8 cellular contexts compared by ENCODE assay signal in genomic region chr1:53878492-53879105, GRCh38. TPM values are rescaled to one million over a fixed set of nuclear protein-coding genes. Genes with fewer than 3 reads are reported as not detected.
A peak's percentile ranks its signal among the peaks of the same experiment; 100 is the strongest.
DNase-seq lines count a peak whose midpoint lies in the region; ATAC-seq lines count a peak whose summit lies in the region.

No MANE protein-coding gene starts in this region.

- H3K27me3 ChIP-seq in adipocyte (replicated peaks; ENCODE audit: control insufficient read depth, insufficient read depth, low read length): no peaks in the 10 kb centered on the region

- intact Hi-C loops in left colon (cut with DNase I, micrococcal nuclease) (no loop called here), cardiac septum (cut with DNase I) (no loop called here)

- no peak overlapping the region for H3K9ac ChIP-seq in adipocyte (ENCODE audit: low read length)

- H3K9me3 ChIP-seq in adipocyte (ENCODE audit: control insufficient read depth, low read length): no peaks in the 10 kb centered on the region

- peak; percentile 50 for DNase-seq in DMS79 treated with DMSO at 0.1 percent for 48 hours (lab: John Stamatoyannopoulos, UW)
- no peak for DNase-seq in DMS79 (lab: John Stamatoyannopoulos, UW)
- DNase-seq in NCI-H1694 (lab: John Stamatoyannopoulos, UW): peak; percentile 44
- DNase-seq in adipocyte (ENCODE audit: low read depth): peak; percentile 86
- DNase-seq in left colon: no peak
- DNase-seq in central memory CD4-positive, alpha-beta T cell: no peak
- no peak for DNase-seq in cardiac septum (ENCODE audit: low spot score)

- no peak overlapping the region for H3K4me3 ChIP-seq in adipocyte (ENCODE audit: low read length)

- ATAC-seq in left colon (peak; percentile 42), GM18861 (IDR thresholded peaks at IDR 0.05; ENCODE audit: unreplicated experiment) (no peak)

- H3K4me1 ChIP-seq in adipocyte (ENCODE audit: control insufficient read depth, insufficient read depth, low read length): peaks cover 8% of the 10 kb centered on the region

- H3K36me3 ChIP-seq in adipocyte (ENCODE audit: control insufficient read depth, insufficient read depth, low read length, severe bottlenecking): peaks cover 52% of the 10 kb centered on the region

RNA-seq across cellular contexts. Expression of gene YIPF1, which starts 11.0 kb away (rescaled TPM):
- total RNA-seq in left colon (10 to 100 TPM; 28.7 to 35.2 TPM), cardiac septum (13.4 TPM)

RNA-seq across cellular contexts. Expression of gene DIO1, which starts 15.4 kb away (rescaled TPM):
- under 1 TPM in 1 of 2 donors, not detected in 1; 0.31 TPM for total RNA-seq in left colon
- not detected for total RNA-seq in cardiac septum

RNA-seq across cellular contexts. Expression of gene NDC1, which starts 40.5 kb away (rescaled TPM):
- total RNA-seq in left colon (10 to 100 TPM; 10.3 to 16.8 TPM), cardiac septum (6.0 TPM)

Comparison
In these comparisons a context has a peak if more than half of its experiments do, and no peak if none do; other contexts are left out.
1. DNase-seq: peak in DMS79 treated with DMSO at 0.1 percent for 48 hours (single experiment), NCI-H1694 (single experiment) and adipocyte (single experiment); none in DMS79 (single experiment), left colon (0 of 2), central memory CD4-positive, alpha-beta T cell (single experiment) and cardiac septum (single experiment).